In genomic region chr14:89171168-89171567, GRCh38 we compare ENCODE assay signal across 12 cellular contexts.
"Had no signal": no experiment of that assay in that cellular context is flagged by ENCODE, and none has a peak within 500 bp of the region (broad histone marks: within the 10 kb centered on the region; RNA-seq: fewer than 3 reads in every experiment).

No MANE protein-coding gene starts in this region.

- H3K4me3 ChIP-seq: colonic mucosa, heart right ventricle, ovary, skin epidermis, tibial nerve, vagina had no signal

- H3K4me1 ChIP-seq: colonic mucosa, tibial nerve had no signal

- DNase-seq: activated CD4-positive, CD25-positive, alpha-beta regulatory T cell; activated T-cell treated with anti-CD3 and anti-CD28 coated beads, Interleukin-2, amount 50 U/mL, for 1 hour; colonic mucosa; effector CD4-positive, alpha-beta T cell; foreskin melanocyte; heart right ventricle; ovary had no signal

- H3K27me3 ChIP-seq: colonic mucosa, heart right ventricle, ovary, tibial nerve, vagina had no signal

- H3K36me3 ChIP-seq: colonic mucosa, ovary, vagina had no signal

- ATAC-seq: activated naive CD4-positive, alpha-beta T cell treated with anti-CD3 and anti-CD28 coated beads, Interleukin-2, amount 50 U/mL, for 72 hours had no signal

- H3K27ac ChIP-seq: colonic mucosa, epithelial cell of prostate, heart right ventricle, ovary, skin epidermis, tibial nerve, vagina had no signal

- H3K9me3 ChIP-seq: colonic mucosa, ovary, vagina had no signal
